In the genomic region with DNA sequence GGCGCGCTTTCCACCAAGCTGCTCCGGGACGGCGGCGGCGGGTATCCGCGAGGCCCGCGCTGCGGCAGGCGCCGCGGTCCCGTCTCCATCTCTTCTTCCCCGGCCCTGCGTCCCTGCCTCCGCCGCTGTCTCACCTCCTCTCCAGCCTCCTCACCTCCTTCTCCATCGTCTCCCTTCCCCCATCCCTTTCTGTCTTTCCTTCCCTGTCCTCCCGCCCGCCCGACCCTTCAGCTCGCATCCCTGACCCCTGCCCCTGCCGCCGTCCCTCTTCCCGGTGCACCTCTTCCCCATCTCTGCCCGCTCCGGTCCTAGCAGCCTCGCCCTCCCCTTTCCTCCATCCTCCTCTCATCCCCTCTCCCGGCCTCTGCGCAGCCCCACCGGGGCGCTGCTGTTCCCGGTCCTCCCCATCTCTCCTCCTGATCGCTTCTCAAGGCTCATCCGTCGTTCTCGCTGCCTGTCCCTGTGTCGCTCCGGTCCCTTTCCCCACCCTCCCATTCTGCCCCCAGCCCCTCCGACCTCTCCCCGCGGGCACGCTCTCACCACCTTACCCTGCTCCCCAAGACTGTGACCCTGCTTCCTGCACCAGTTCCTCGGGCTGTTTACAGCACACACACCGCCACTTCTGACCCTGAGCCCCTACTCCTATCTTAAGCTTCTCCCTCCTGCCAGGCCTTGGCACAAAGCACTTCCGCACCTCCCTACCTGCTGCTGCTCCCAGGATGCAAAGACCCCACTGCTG, we compare ENCODE assay signal across 8 cellular contexts. TPM values are rescaled to one million over a fixed set of nuclear protein-coding genes. Genes with fewer than 3 reads are reported as not detected.
DNase-seq lines count a peak whose midpoint lies in the region; ATAC-seq and TF ChIP-seq lines count a peak whose summit lies in the region.

No MANE protein-coding gene starts in this region.

- ATAC-seq in IMR-90 (ENCODE audit: low read depth) (peak; percentile 8), gastrocnemius medialis (peak; percentile 4 to 5), left lobe of liver (no peak)
- ATAC-seq in activated CD8-positive, alpha-beta T cell treated with anti-CD3 and anti-CD28 coated beads for 36 hours: no peak

- H2BK5ac ChIP-seq in IMR-90 (ENCODE audit: low read depth, low read length, poor library complexity, severe bottlenecking): no peak overlapping the region

- H3K4me2 ChIP-seq in IMR-90 (ENCODE audit: low read depth, low read length): peak overlapping the region; percentile 96

- H3K4me3 ChIP-seq in IMR-90 (ENCODE audit: insufficient read depth, low read depth, low read length): peak overlapping the region; percentile 51
- peak overlapping the region; percentile 72 for H3K4me3 ChIP-seq in cardiac muscle cell
- peak overlapping the region; percentile 68 to 88 (median 72) for H3K4me3 ChIP-seq in gastrocnemius medialis

- no peak overlapping the region for H2BK120ac ChIP-seq in IMR-90 (ENCODE audit: low read depth, low read length)

- no peak overlapping the region for H3K56ac ChIP-seq in IMR-90 (ENCODE audit: extremely low read depth, insufficient read depth, low read length)

- H3K27ac ChIP-seq in IMR-90 (ENCODE audit: insufficient read depth, low read length): no peak overlapping the region
- no peak overlapping the region for H3K27ac ChIP-seq in cardiac muscle cell
- H3K27ac ChIP-seq in gastrocnemius medialis: peak overlapping the region in 2 of 4 donors; percentile 58

- intact Hi-C loops in IMR-90 (cut with micrococcal nuclease) (no loop called here), gastrocnemius medialis (cut with DNase I; ENCODE audit: low total_unique reads) (loop anchor here (1.0 kb wide), 1 partner anchor 206 kb away; a partner anchor contains a TSS)
- intact Hi-C loops in activated CD8-positive, alpha-beta T cell treated with anti-CD3 and anti-CD28 coated beads for 36 hours (cut with micrococcal nuclease): loop anchor here (5.0 kb wide), 1 partner anchor 34 kb away; no protein-coding TSS in a partner anchor

- H4K20me1 ChIP-seq in IMR-90 (ENCODE audit: insufficient read depth, low read length): no peaks in the 10 kb centered on the region

- WGBS in IMR-90 (ENCODE audit: extremely low coverage in 2 of 2, insufficient read length in 1 of 2), 2 experiments: 2% methylated on average over 31 of the region's 49 CpGs; no CpG with 5 or more reads in 1 of the 2 experiments

- TF ChIP-seq RAD21 in IMR-90 (IDR thresholded peaks at IDR 0.05; ENCODE audit: low read length): no peak

- H3K27me3 ChIP-seq in IMR-90 (ENCODE audit: control insufficient read depth, insufficient read depth, low read length) (no peaks in the 10 kb centered on the region), cardiac muscle cell (peaks cover 11% of the 10 kb centered on the region), gastrocnemius medialis (peaks cover 0 to 7% (median 5%) of the 10 kb centered on the region in 3 donors)

- H3K4ac ChIP-seq in IMR-90 (ENCODE audit: low read depth, low read length): no peak overlapping the region

- H3K23ac ChIP-seq in IMR-90 (ENCODE audit: low read depth, low read length): peak overlapping the region; percentile 49; the same call in 1 of the 2 replicates

- peaks cover 10% of the 10 kb centered on the region for H3K4me1 ChIP-seq in IMR-90 (ENCODE audit: control insufficient read depth, insufficient read depth, low read length)
- H3K4me1 ChIP-seq in cardiac muscle cell (ENCODE audit: low read depth): peaks cover 7% of the 10 kb centered on the region
- H3K4me1 ChIP-seq in gastrocnemius medialis: peaks cover 4 to 15% of the 10 kb centered on the region in 2 donors

- H3K4me3 Mint-ChIP-seq in activated CD8-positive, alpha-beta T cell treated with anti-CD3 and anti-CD28 coated beads for 36 hours: peak overlapping the region; percentile 96

- no peak overlapping the region for H4K91ac ChIP-seq in IMR-90 (ENCODE audit: insufficient read depth, low read depth, low read length)

- H3K36me3 ChIP-seq in IMR-90 (ENCODE audit: control insufficient read depth, insufficient read depth, low read length) (no peaks in the 10 kb centered on the region), cardiac muscle cell (no peaks in the 10 kb centered on the region), gastrocnemius medialis (no peaks in the 10 kb centered on the region)

- H3K4me1 Mint-ChIP-seq in activated CD8-positive, alpha-beta T cell treated with anti-CD3 and anti-CD28 coated beads for 36 hours (ENCODE audit: low read depth): peaks cover 26% of the 10 kb centered on the region

- no peak overlapping the region for H3K14ac ChIP-seq in IMR-90 (replicated peaks; ENCODE audit: low read depth, low read length)

- peak overlapping the region; percentile 94 for H3K27ac Mint-ChIP-seq in activated CD8-positive, alpha-beta T cell treated with anti-CD3 and anti-CD28 coated beads for 36 hours

- H3K27me3 Mint-ChIP-seq in activated CD8-positive, alpha-beta T cell treated with anti-CD3 and anti-CD28 coated beads for 36 hours: no peaks in the 10 kb centered on the region

- peak overlapping the region; percentile 78 for H2AK9ac ChIP-seq in IMR-90 (replicated peaks; ENCODE audit: low read depth, low read length, poor library complexity)

- TF ChIP-seq POLR2A in IMR-90 (IDR thresholded peaks at IDR 0.05; ENCODE audit: low read depth, low read length) (no peak), gastrocnemius medialis (IDR thresholded peaks at IDR 0.05) (no peak)

- H3K36me3 Mint-ChIP-seq in activated CD8-positive, alpha-beta T cell treated with anti-CD3 and anti-CD28 coated beads for 36 hours (ENCODE audit: low read depth): peaks cover 5% of the 10 kb centered on the region

- POLR2A ChIA-PET in IMR-90 (lab: Charles Lee; ENCODE audit: unreplicated experiment): no interaction called here
- POLR2A ChIA-PET in activated CD8-positive, alpha-beta T cell treated with anti-CD3 and anti-CD28 coated beads for 36 hours (lab: Charles Lee): interaction anchor here (0.5 to 3.9 kb wide), 8 partner anchors 11 to 242 kb away, joined by 3 to 55 read pairs (median 3); no protein-coding TSS in a partner anchor

- TF ChIP-seq CTCF in IMR-90 (conservative IDR thresholded peaks at IDR 0.05; ENCODE audit: low read depth, low read length) (no peak), cardiac muscle cell (IDR thresholded peaks at IDR 0.05; ENCODE audit: low read depth, low read length) (no peak), gastrocnemius medialis (IDR thresholded peaks at IDR 0.05 in 4 of 5, conservative IDR thresholded peaks at IDR 0.05 in 1 of 5) (no peak)
- no peak for TF ChIP-seq CTCF in activated CD8-positive, alpha-beta T cell treated with anti-CD3 and anti-CD28 coated beads for 36 hours (IDR thresholded peaks at IDR 0.05)

- peak overlapping the region; percentile 100 for H2AFZ ChIP-seq in IMR-90 (replicated peaks; ENCODE audit: low read length, poor library complexity)

- H4K5ac ChIP-seq in IMR-90 (ENCODE audit: low read depth, low read length): no peak overlapping the region

- no peaks in the 10 kb centered on the region for H3K9me3 Mint-ChIP-seq in activated CD8-positive, alpha-beta T cell treated with anti-CD3 and anti-CD28 coated beads for 36 hours

- CTCF ChIA-PET in IMR-90 (lab: Yijun Ruan, JAX): interaction anchor here (0.6 to 1.1 kb wide), 3 partner anchors 11 to 99 kb away, joined by 3 read pairs; no protein-coding TSS in a partner anchor
- CTCF ChIA-PET in activated CD8-positive, alpha-beta T cell treated with anti-CD3 and anti-CD28 coated beads for 36 hours (lab: Charles Lee): interaction anchor here (0.7 to 1.4 kb wide), 8 partner anchors 10 to 412 kb away, joined by 3 to 5 read pairs (median 4); no protein-coding TSS in a partner anchor

- DNase-seq in NCI-H1694 treated with DMSO at 0.1 percent for 48 hours (lab: John Stamatoyannopoulos, UW) (peak; percentile 34), NCI-H1694 (lab: John Stamatoyannopoulos, UW) (no peak), IMR-90 (no peak), cardiac muscle cell (ENCODE audit: low read depth in 1 of 2, low spot score in 1 of 2) (no peak), gastrocnemius medialis (peak in 1 of 2 donors; percentile 10), left lobe of liver (ENCODE audit: low spot score) (no peak), LoVo (ENCODE audit: low spot score) (no peak)
- peak; percentile 45 for DNase-seq in activated CD8-positive, alpha-beta T cell treated with anti-CD3 and anti-CD28 coated beads for 36 hours

- H2BK15ac ChIP-seq in IMR-90 (ENCODE audit: low read depth, low read length): no peak overlapping the region

- no peak overlapping the region for H2AK5ac ChIP-seq in IMR-90 (ENCODE audit: low read depth, low read length)

- H3K9me3 ChIP-seq in IMR-90 (ENCODE audit: control insufficient read depth, insufficient read depth, low read length): no peaks in the 10 kb centered on the region
- H3K9me3 ChIP-seq in cardiac muscle cell (ENCODE audit: low read depth): no peaks in the 10 kb centered on the region
- H3K9me3 ChIP-seq in gastrocnemius medialis: no peaks in the 10 kb centered on the region

- in situ Hi-C loops in IMR-90 (cut with MboI; ENCODE audit: low sequenced_read_pairs) (no loop called here), gastrocnemius medialis (cut with MboI; ENCODE audit: low sequenced_read_pairs in 4 of 4) (no loop called here)

- H2BK20ac ChIP-seq in IMR-90 (ENCODE audit: low read depth, low read length): no peak overlapping the region

- peak overlapping the region in 1 of 2 experiments; percentile 33; a peak in 1 of 4 replicates for H4K8ac ChIP-seq in IMR-90 (ENCODE audit: low read depth in 2 of 2, low read length in 2 of 2)

- no peak overlapping the region for H3K18ac ChIP-seq in IMR-90 (ENCODE audit: low read depth, low read length)

- dilution Hi-C loops in IMR-90 (cut with HindIII; ENCODE audit: low sequenced_read_pairs, unreplicated experiment): no loop called here

- no TSS peak for BruUV-seq in IMR-90 (replicated peaks; lab: Mats Ljungman, UMichigan)

- peak overlapping the region; percentile 51; the same call in 1 of the 2 replicates for H3K9ac ChIP-seq in IMR-90 (ENCODE audit: low read depth, low read length)

- peaks cover 8 to 11% of the 10 kb centered on the region in 2 experiments; a peak in 3 of 4 replicates for H3K79me1 ChIP-seq in IMR-90 (ENCODE audit: low read depth in 1 of 2, low read length in 2 of 2)

- no peaks in the 10 kb centered on the region for H3K9me1 ChIP-seq in IMR-90 (ENCODE audit: insufficient read depth, low read length)

RNA-seq across cellular contexts. Expression of a gene that starts 0.8 kb away (rescaled TPM):
- 1.4 and 2.0 TPM in 2 replicates for total RNA-seq in IMR-90 (2012; rRNA removed)
- polyA plus RNA-seq in IMR-90 (2012; rRNA removed): 5.5 and 5.8 TPM in 2 replicates
- 2.2 and 4.1 TPM in 2 replicates for polyA plus RNA-seq in IMR-90 (2012; cell fraction: cytosol; rRNA removed)
- 20.1 and 40.5 TPM in 2 replicates for polyA plus RNA-seq in IMR-90 (2012; cell fraction: nucleus; rRNA removed; ENCODE audit: low replicate concordance)
- total RNA-seq in activated CD8-positive, alpha-beta T cell treated with anti-CD3 and anti-CD28 coated beads for 36 hours: 10 to 100 TPM; 16.5 to 16.8 TPM
- 9.4 and 12.7 TPM in 2 replicates for total RNA-seq in cardiac muscle cell
- 6.4 and 7.3 TPM in 2 replicates for polyA plus RNA-seq in cardiac muscle cell
- 10 to 100 TPM in 1 of 4 donors, 1 to 10 TPM in 3; 1.1 to 10.4 (median 1.8) TPM for total RNA-seq in gastrocnemius medialis
- total RNA-seq in left lobe of liver: 4.5 TPM

RNA-seq across cellular contexts. Expression of a gene that starts 52.7 kb away (rescaled TPM):
- total RNA-seq in IMR-90 (2012; rRNA removed): 1.1 and 1.3 TPM in 2 replicates
- polyA plus RNA-seq in IMR-90 (2012; rRNA removed): 4.2 and 4.7 TPM in 2 replicates
- 3.1 and 4.9 TPM in 2 replicates for polyA plus RNA-seq in IMR-90 (2012; cell fraction: cytosol; rRNA removed)
- polyA plus RNA-seq in IMR-90 (2012; cell fraction: nucleus; rRNA removed; ENCODE audit: low replicate concordance): 12.2 and 13.0 TPM in 2 replicates
- total RNA-seq in activated CD8-positive, alpha-beta T cell treated with anti-CD3 and anti-CD28 coated beads for 36 hours: 100 to 1,000 TPM; 290 to 299 TPM
- 5.1 and 10.8 TPM in 2 replicates for total RNA-seq in cardiac muscle cell
- 5.5 and 8.7 TPM in 2 replicates for polyA plus RNA-seq in cardiac muscle cell
- total RNA-seq in gastrocnemius medialis: 1 to 10 TPM; 2.8 to 7.8 (median 4.5) TPM
- 6.9 TPM for total RNA-seq in left lobe of liver

Comparison
In these comparisons a context has a peak if more than half of its experiments do, and no peak if none do; other contexts are left out.
1. DNase-seq: peak in NCI-H1694 treated with DMSO at 0.1 percent for 48 hours (single experiment) and activated CD8-positive, alpha-beta T cell treated with anti-CD3 and anti-CD28 coated beads for 36 hours (single experiment); none in NCI-H1694 (single experiment), IMR-90 (single experiment), cardiac muscle cell (0 of 2), left lobe of liver (single experiment) and LoVo (single experiment).
2. ATAC-seq: peak in IMR-90 (single experiment) and gastrocnemius medialis (2 of 2); none in activated CD8-positive, alpha-beta T cell treated with anti-CD3 and anti-CD28 coated beads for 36 hours (single experiment) and left lobe of liver (single experiment).
3. RNA of a gene that starts 52.7 kb away (total RNA-seq): 290 to 299 TPM in activated CD8-positive, alpha-beta T cell treated with anti-CD3 and anti-CD28 coated beads for 36 hours; 5.1 to 10.8 TPM in cardiac muscle cell, 6.9 TPM in left lobe of liver (single experiment), 2.8 to 7.8 TPM in gastrocnemius medialis and 1.1 to 1.3 TPM in IMR-90; every median in the first group is over 10 times any median in the second.
4. Peak in every context shown above with its lines, with median percentiles within 50 percentile points of each other: H3K4me3 ChIP-seq.